9 cellular contexts compared by ENCODE assay signal in the genomic region with DNA sequence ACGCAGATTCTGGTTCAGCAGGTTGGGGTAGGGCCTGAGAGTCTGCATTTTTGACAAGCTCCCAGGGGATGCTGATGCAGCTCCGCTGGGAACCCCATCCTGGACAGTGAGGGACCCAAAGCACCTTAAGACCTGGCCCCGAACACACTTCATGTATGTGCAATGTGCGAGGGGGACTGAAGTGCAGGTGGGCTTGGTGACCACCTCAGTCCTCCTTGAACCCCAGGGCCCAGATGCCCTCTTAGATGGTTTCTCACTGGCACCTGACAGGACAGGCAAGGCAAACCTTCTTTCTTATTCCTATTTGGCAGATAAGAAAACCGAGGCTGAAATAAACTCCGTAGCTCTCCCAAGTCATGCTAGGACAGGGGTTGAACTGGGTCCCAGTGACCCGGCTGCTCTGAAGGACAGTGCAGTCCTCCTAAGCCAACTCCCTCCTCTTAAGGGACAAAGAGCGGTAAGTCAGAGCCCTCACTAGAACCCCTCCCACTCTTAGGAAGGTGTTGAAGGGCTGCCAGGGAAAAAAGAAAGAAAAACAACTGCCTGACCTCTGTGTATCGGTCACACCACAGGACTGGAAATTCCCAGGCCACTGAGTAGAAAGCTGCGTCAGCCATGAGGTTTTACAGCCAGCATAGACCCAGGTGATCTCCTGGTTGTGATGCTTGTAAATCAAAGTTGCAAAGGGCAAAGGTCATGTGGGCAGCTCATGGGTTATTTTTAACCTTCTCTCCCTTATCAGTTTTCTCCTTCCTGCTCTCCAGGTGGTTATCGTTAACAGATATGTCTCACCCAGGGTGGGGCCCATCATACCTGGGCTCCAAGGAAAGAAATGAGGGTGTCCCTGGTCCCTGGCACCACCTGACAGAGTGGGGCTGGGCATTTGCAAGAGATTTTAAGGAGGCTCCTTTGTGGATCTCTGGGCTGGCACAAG.
A peak's percentile ranks its signal among the peaks of the same experiment; 100 is the strongest.
DNase-seq lines count a peak whose midpoint lies in the region; ATAC-seq, FAIRE-seq and TF ChIP-seq lines count a peak whose summit lies in the region.
"Had no signal": no experiment of that assay in that cellular context is flagged by ENCODE, and none has a peak within 500 bp of the region (broad histone marks: within the 10 kb centered on the region; RNA-seq: fewer than 3 reads in every experiment).

No MANE protein-coding gene starts in this region.

- peaks cover 4% of the 10 kb centered on the region for H3K9me3 Mint-ChIP-seq in activated T-helper 17 cell treated with anti-CD3 and anti-CD28 coated beads, Interleukin-2, amount 50 U/mL, for 72 hours

- no peak for TF ChIP-seq CTCF in AG10803 (conservative IDR thresholded peaks at IDR 0.05; ENCODE audit: low read length)
- no peak for TF ChIP-seq CTCF in ascending aorta (IDR thresholded peaks at IDR 0.05)

- no peaks in the 10 kb centered on the region for H3K27me3 ChIP-seq in ascending aorta

- peak overlapping the region; percentile 70 for H3K4me3 Mint-ChIP-seq in activated T-helper 17 cell treated with anti-CD3 and anti-CD28 coated beads, Interleukin-2, amount 50 U/mL, for 72 hours

- DNase-seq in AG10803 (ENCODE audit: low read depth) (peak; percentile 78), GM19239 (ENCODE audit: insufficient read length, low spot score) (peak; percentile 37), kidney tubule cell (ENCODE audit: low spot score) (peak; percentile 97), urothelium cell line (ENCODE audit: low spot score) (peak; percentile 57), occipital lobe (lab: John Stamatoyannopoulos, UW) (no peak), ascending aorta (ENCODE audit: low spot score in 2 of 2) (no peak)

- no peaks in the 10 kb centered on the region for H3K36me3 ChIP-seq in ascending aorta

- intact Hi-C loops in ascending aorta (cut with DNase I), result no loop called here

- no peak overlapping the region for H3K27ac ChIP-seq in ascending aorta
- H3K27ac ChIP-seq: HL-60 had no signal

- H3K9me3 ChIP-seq in ascending aorta, result no peaks in the 10 kb centered on the region

- H3K36me3 Mint-ChIP-seq in activated T-helper 17 cell treated with anti-CD3 and anti-CD28 coated beads, Interleukin-2, amount 50 U/mL, for 72 hours (ENCODE audit: low read depth), result no peaks in the 10 kb centered on the region

- H3K4me3 ChIP-seq in AG10803 (ENCODE audit: low read length), result no peak overlapping the region
- no peak overlapping the region for H3K4me3 ChIP-seq in ascending aorta

- H3K27ac Mint-ChIP-seq in activated T-helper 17 cell treated with anti-CD3 and anti-CD28 coated beads, Interleukin-2, amount 50 U/mL, for 72 hours, result peak overlapping the region; percentile 92

- no peaks in the 10 kb centered on the region for H3K27me3 Mint-ChIP-seq in activated T-helper 17 cell treated with anti-CD3 and anti-CD28 coated beads, Interleukin-2, amount 50 U/mL, for 72 hours

- FAIRE-seq in GM19239 (lab: Jason Lieb, UNC) (peak; percentile 95), urothelium cell line (lab: Jason Lieb, UNC) (no peak)

- peak; percentile 76 for ATAC-seq in HG03196 (IDR thresholded peaks at IDR 0.05; ENCODE audit: unreplicated experiment)
- ATAC-seq in activated T-helper 17 cell treated with anti-CD3 and anti-CD28 coated beads, Interleukin-2, amount 50 U/mL, for 72 hours (replicated peaks), result peak; percentile 97

- H3K4me1 ChIP-seq in ascending aorta, result no peaks in the 10 kb centered on the region

- H3K4me1 Mint-ChIP-seq in activated T-helper 17 cell treated with anti-CD3 and anti-CD28 coated beads, Interleukin-2, amount 50 U/mL, for 72 hours, result peaks cover 33% of the 10 kb centered on the region

Comparison
In these comparisons a context has a peak if more than half of its experiments do, and no peak if none do; other contexts are left out.
1. DNase-seq: peak in AG10803 (single experiment), GM19239 (single experiment), kidney tubule cell (single experiment) and urothelium cell line (single experiment); none in occipital lobe (single experiment) and ascending aorta (0 of 2).